ENCODE assay signal across 13 cellular contexts in genomic region chr16:70582280-70582978, GRCh38. TPM values are rescaled to one million over a fixed set of nuclear protein-coding genes. Genes with fewer than 3 reads are reported as not detected.
DNase-seq lines count a peak whose midpoint lies in the region; ATAC-seq and TF ChIP-seq lines count a peak whose summit lies in the region.
"Had no signal": no experiment of that assay in that cellular context is flagged by ENCODE, and none has a peak within 500 bp of the region (broad histone marks: within the 10 kb centered on the region; RNA-seq: fewer than 3 reads in every experiment).

No MANE protein-coding gene starts in this region.

- no peak overlapping the region for H3K27ac Mint-ChIP-seq in activated CD4-positive, alpha-beta T cell treated with anti-CD3 and anti-CD28 coated beads for 36 hours
- H3K27ac Mint-ChIP-seq in neural crest cell (ENCODE audit: unreplicated experiment), result no peak overlapping the region

- CTCF ChIA-PET in activated CD4-positive, alpha-beta T cell treated with anti-CD3 and anti-CD28 coated beads for 36 hours (lab: Charles Lee), result no interaction called here

- no peaks in the 10 kb centered on the region for H3K36me3 Mint-ChIP-seq in activated CD4-positive, alpha-beta T cell treated with anti-CD3 and anti-CD28 coated beads for 36 hours (ENCODE audit: low read depth)
- H3K36me3 Mint-ChIP-seq in neural crest cell (ENCODE audit: low read depth), result no peaks in the 10 kb centered on the region

- H3K27ac ChIP-seq in ascending aorta (peak overlapping the region; percentile 22 to 46), prostate gland (no peak overlapping the region)

- peak; percentile 48 for DNase-seq in activated CD4-positive, alpha-beta T cell treated with anti-CD3 and anti-CD28 coated beads for 36 hours
- DNase-seq in activated CD4-positive, alpha-beta T cell treated with anti-CD3 and anti-CD28 coated beads for 48 hours, result no peak
- DNase-seq in H7 (peak; percentile 66), ascending aorta (ENCODE audit: low spot score in 2 of 2) (no peak), neural crest cell (ENCODE audit: low read depth, low spot score) (no peak), prostate gland (ENCODE audit: low spot score) (no peak), NCI-H510A (lab: John Stamatoyannopoulos, UW) (no peak), omental fat pad (ENCODE audit: low spot score) (no peak)
- DNase-seq: activated CD8-positive, alpha-beta memory T cell treated with anti-CD3 and anti-CD28 coated beads, Interleukin-2, amount 50 U/mL, for 48 hours; cerebellar nuclear complex; hippocampal formation; NCI-H1436 treated with DMSO at 0.1 percent for 48 hours; stimulated activated CD4-positive, alpha-beta T cell treated with anti-CD3 and anti-CD28 coated beads, Interleukin-12 subunit alpha, Interleukin-12 subunit beta, amount 100 ng/mL, for 4 hours had no signal

- no peaks in the 10 kb centered on the region for H3K9me3 Mint-ChIP-seq in activated CD4-positive, alpha-beta T cell treated with anti-CD3 and anti-CD28 coated beads for 36 hours (ENCODE audit: low read depth)
- H3K9me3 Mint-ChIP-seq in neural crest cell, result no peaks in the 10 kb centered on the region

- no peak for ATAC-seq in activated CD4-positive, alpha-beta T cell treated with anti-CD3 and anti-CD28 coated beads for 36 hours
- no peak for ATAC-seq in omental fat pad (ENCODE audit: low FRiP score)

- no peaks in the 10 kb centered on the region for H3K36me3 ChIP-seq in H7 (replicated peaks; ENCODE audit: control insufficient read depth, insufficient read depth, low read length)
- H3K36me3 ChIP-seq in ascending aorta, result no peaks in the 10 kb centered on the region
- no peaks in the 10 kb centered on the region for H3K36me3 ChIP-seq in prostate gland

- intact Hi-C loops in activated CD4-positive, alpha-beta T cell treated with anti-CD3 and anti-CD28 coated beads for 36 hours (cut with DNase I, micrococcal nuclease), result no loop called here
- intact Hi-C loops in ascending aorta (cut with DNase I) (no loop called here), prostate gland (cut with DNase I) (no loop called here)

- POLR2A ChIA-PET in activated CD4-positive, alpha-beta T cell treated with anti-CD3 and anti-CD28 coated beads for 36 hours (lab: Charles Lee), result no interaction called here

- H3K27me3 Mint-ChIP-seq in activated CD4-positive, alpha-beta T cell treated with anti-CD3 and anti-CD28 coated beads for 36 hours, result no peaks in the 10 kb centered on the region
- H3K27me3 Mint-ChIP-seq in neural crest cell (ENCODE audit: low read depth), result peaks cover 3% of the 10 kb centered on the region

- H3K4me3 Mint-ChIP-seq in activated CD4-positive, alpha-beta T cell treated with anti-CD3 and anti-CD28 coated beads for 36 hours, result no peak overlapping the region
- peak overlapping the region; percentile 12 for H3K4me3 Mint-ChIP-seq in neural crest cell

- H3K9me3 ChIP-seq in ascending aorta, result no peaks in the 10 kb centered on the region
- H3K9me3 ChIP-seq in prostate gland, result no peaks in the 10 kb centered on the region

- H3K4me3 ChIP-seq in H7 (ENCODE audit: insufficient read depth, low read depth, low read length) (no peak overlapping the region), ascending aorta (no peak overlapping the region), prostate gland (no peak overlapping the region)

- no peak for TF ChIP-seq POLR2A in prostate gland (IDR thresholded peaks at IDR 0.05)

- WGBS in prostate gland, result 82% methylated on average over 11 of the region's 11 CpGs

- H3K27me3 ChIP-seq in H7 (ENCODE audit: control insufficient read depth, insufficient read depth, low read length), result no peaks in the 10 kb centered on the region
- H3K27me3 ChIP-seq in ascending aorta, result no peaks in the 10 kb centered on the region
- no peaks in the 10 kb centered on the region for H3K27me3 ChIP-seq in prostate gland (replicated peaks; ENCODE audit: insufficient read depth)

- H3K4me1 ChIP-seq in ascending aorta (peaks cover 6 to 36% of the 10 kb centered on the region in 2 donors), prostate gland (replicated peaks) (no peaks in the 10 kb centered on the region)

- no peaks in the 10 kb centered on the region for H3K4me1 Mint-ChIP-seq in activated CD4-positive, alpha-beta T cell treated with anti-CD3 and anti-CD28 coated beads for 36 hours
- H3K4me1 Mint-ChIP-seq in neural crest cell, result no peaks in the 10 kb centered on the region

- peak in 1 of 3 experiments; percentile 10 for TF ChIP-seq CTCF in ascending aorta (IDR thresholded peaks at IDR 0.05)
- TF ChIP-seq CTCF in neural crest cell (conservative IDR thresholded peaks at IDR 0.05), result peak; percentile 28
- TF ChIP-seq CTCF in prostate gland (IDR thresholded peaks at IDR 0.05), result peak in 1 of 4 experiments; percentile 10
- no peak for TF ChIP-seq CTCF in omental fat pad (IDR thresholded peaks at IDR 0.05)

RNA-seq across cellular contexts. Expression of gene SF3B3, which starts 58.8 kb away (rescaled TPM):
- total RNA-seq in activated CD4-positive, alpha-beta T cell treated with anti-CD3 and anti-CD28 coated beads for 36 hours, result 100 to 1,000 TPM; 533 to 545 TPM
- 222 and 313 TPM in 2 replicates for total RNA-seq in H7 (2014; rRNA removed; shearing (Covaris generic))
- total RNA-seq in ascending aorta (31.2 TPM), neural crest cell (622 and 631 TPM in 2 replicates), prostate gland (100 to 1,000 TPM in 1 of 2 donors, 10 to 100 TPM in 1; 98.4 to 138 TPM), omental fat pad (100 to 1,000 TPM in 2 of 4 donors, 10 to 100 TPM in 2; 84.2 to 118 (median 95.6) TPM)

RNA-seq across cellular contexts. Expression of gene COG4, which starts 59.1 kb away (rescaled TPM):
- 10 to 100 TPM; 33.5 to 37.6 TPM for total RNA-seq in activated CD4-positive, alpha-beta T cell treated with anti-CD3 and anti-CD28 coated beads for 36 hours
- total RNA-seq in H7 (2014; rRNA removed; shearing (Covaris generic)), result 78.7 and 98.2 TPM in 2 replicates
- total RNA-seq in ascending aorta (59.1 TPM), neural crest cell (81.2 and 82.7 TPM in 2 replicates), prostate gland (10 to 100 TPM; 34.6 to 62.0 TPM), omental fat pad (10 to 100 TPM; 23.3 to 59.1 (median 29.6) TPM)

Comparison
In these comparisons a context has a peak if more than half of its experiments do, and no peak if none do; other contexts are left out.
1. DNase-seq: peak in activated CD4-positive, alpha-beta T cell treated with anti-CD3 and anti-CD28 coated beads for 36 hours (single experiment) and H7 (single experiment); none in activated CD4-positive, alpha-beta T cell treated with anti-CD3 and anti-CD28 coated beads for 48 hours (single experiment), ascending aorta (0 of 2), neural crest cell (single experiment), prostate gland (single experiment), NCI-H510A (single experiment) and omental fat pad (single experiment).
2. H3K27ac ChIP-seq: peak in ascending aorta (2 of 2); none in prostate gland (0 of 2).